ENCODE assay signal across 17 cellular contexts in the genomic region with DNA sequence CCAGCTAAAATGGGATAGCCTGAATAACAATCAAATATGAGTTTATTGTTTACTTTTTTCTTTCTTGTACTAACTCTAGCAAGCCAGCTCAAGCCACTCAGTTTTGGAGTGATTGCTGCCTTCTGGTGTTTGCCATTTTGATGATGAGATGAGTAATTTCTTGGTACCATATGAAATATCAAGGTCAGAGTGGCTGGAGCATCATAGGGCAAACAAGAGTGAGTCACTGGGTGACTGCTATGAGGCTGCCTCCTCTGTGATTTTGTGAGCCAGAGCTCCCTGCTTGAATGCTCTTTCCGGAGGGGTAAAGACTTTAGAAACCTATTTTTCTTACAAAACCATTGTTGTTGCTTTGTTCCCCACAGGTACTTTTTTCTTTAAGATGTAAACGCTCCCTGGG.
DNase-seq lines count a peak whose midpoint lies in the region; ATAC-seq and TF ChIP-seq lines count a peak whose summit lies in the region.
"Had no signal": no experiment of that assay in that cellular context is flagged by ENCODE, and none has a peak within 500 bp of the region (broad histone marks: within the 10 kb centered on the region; RNA-seq: fewer than 3 reads in every experiment).

No MANE protein-coding gene starts in this region.

- DNase-seq in HFF-Myc (ENCODE audit: extremely low read depth, low read depth) (peak; percentile 20), adipocyte (ENCODE audit: low read depth) (peak; percentile 64), fibroblast of the conjunctiva (ENCODE audit: low read depth) (peak; percentile 57), thoracic aorta (ENCODE audit: low spot score) (no peak)
- DNase-seq in activated T-cell treated with anti-CD3 and anti-CD28 coated beads, Interleukin-2, amount 50 U/mL, for 24 hours = no peak
- DNase-seq: GDM1; naive B cell; NCI-H1417; NCI-H446; stimulated activated CD4-positive, alpha-beta T cell treated with anti-CD3 and anti-CD28 coated beads, Interleukin-1b, Interleukin-23, amount 100 ng/mL, for 48 hours; stimulated activated CD8-positive, alpha-beta memory T cell treated with anti-CD3 and anti-CD28 coated beads, Interleukin-4, amount 100 ng/mL, for 48 hours; thyroid gland had no signal

- H3K36me3 ChIP-seq in adipocyte (ENCODE audit: control insufficient read depth, insufficient read depth, low read length, severe bottlenecking) = no peaks in the 10 kb centered on the region
- peaks cover 2% of the 10 kb centered on the region for H3K36me3 ChIP-seq in thoracic aorta
- H3K36me3 ChIP-seq: thyroid gland had no signal

- no peaks in the 10 kb centered on the region for H3K9me3 Mint-ChIP-seq in activated T-cell treated with anti-CD3 and anti-CD28 coated beads, Interleukin-2, amount 50 U/mL, for 24 hours
- H3K9me3 Mint-ChIP-seq: central memory CD8-positive, alpha-beta T cell; naive B cell had no signal

- TF ChIP-seq CTCF in HFF-Myc (IDR thresholded peaks at IDR 0.05; ENCODE audit: low read depth, low read length, missing control alignments) (no peak), thoracic aorta (IDR thresholded peaks at IDR 0.05) (no peak)

- H3K4me1 Mint-ChIP-seq in activated T-cell treated with anti-CD3 and anti-CD28 coated beads, Interleukin-2, amount 50 U/mL, for 24 hours (ENCODE audit: low read depth) = no peaks in the 10 kb centered on the region
- H3K4me1 Mint-ChIP-seq: central memory CD8-positive, alpha-beta T cell; naive B cell had no signal

- no peaks in the 10 kb centered on the region for H3K27me3 Mint-ChIP-seq in activated T-cell treated with anti-CD3 and anti-CD28 coated beads, Interleukin-2, amount 50 U/mL, for 24 hours

- H3K36me3 Mint-ChIP-seq in activated T-cell treated with anti-CD3 and anti-CD28 coated beads, Interleukin-2, amount 50 U/mL, for 24 hours (ENCODE audit: low read depth) = no peaks in the 10 kb centered on the region
- H3K36me3 Mint-ChIP-seq: naive B cell had no signal

- H3K27me3 ChIP-seq in adipocyte (replicated peaks; ENCODE audit: control insufficient read depth, insufficient read depth, low read length) (no peaks in the 10 kb centered on the region), thoracic aorta (replicated peaks; ENCODE audit: insufficient read depth) (no peaks in the 10 kb centered on the region)
- H3K27me3 ChIP-seq: thyroid gland had no signal

- H3K4me1 ChIP-seq in adipocyte (ENCODE audit: control insufficient read depth, insufficient read depth, low read length) = peaks cover 36% of the 10 kb centered on the region
- H3K4me1 ChIP-seq in thoracic aorta (ENCODE audit: control insufficient read depth in 1 of 2, low read depth in 2 of 2) = peaks cover 19 to 68% of the 10 kb centered on the region in 2 donors
- H3K4me1 ChIP-seq: thyroid gland had no signal

- H3K4me3 ChIP-seq in HFF-Myc (replicated peaks; ENCODE audit: low read depth, low read length) (no peak overlapping the region), adipocyte (ENCODE audit: low read length) (no peak overlapping the region), thoracic aorta (no peak overlapping the region)
- H3K4me3 ChIP-seq: K562, thyroid gland had no signal

- H3K9me3 ChIP-seq in adipocyte (ENCODE audit: control insufficient read depth, low read length) = no peaks in the 10 kb centered on the region
- H3K9me3 ChIP-seq in thoracic aorta = no peaks in the 10 kb centered on the region
- H3K9me3 ChIP-seq: thyroid gland had no signal

- no peak overlapping the region for H3K9ac ChIP-seq in adipocyte (ENCODE audit: low read length)

- H3K4me3 Mint-ChIP-seq in activated T-cell treated with anti-CD3 and anti-CD28 coated beads, Interleukin-2, amount 50 U/mL, for 24 hours = no peak overlapping the region
- H3K4me3 Mint-ChIP-seq: central memory CD8-positive, alpha-beta T cell; naive B cell had no signal

- H3K27ac ChIP-seq in thoracic aorta = peak overlapping the region; percentile 31 to 41
- H3K27ac ChIP-seq: thyroid gland had no signal

- no peak for ATAC-seq in thoracic aorta (ENCODE audit: insufficient number of reproducible peaks, low FRiP score, low read depth)
- no peak for ATAC-seq in HG02798 (IDR thresholded peaks at IDR 0.05; ENCODE audit: poor library complexity, unreplicated experiment)
- no peak for ATAC-seq in HG03108 (IDR thresholded peaks at IDR 0.05; ENCODE audit: unreplicated experiment)
- ATAC-seq: K562, left lobe of liver had no signal

- no peak overlapping the region for H3K27ac Mint-ChIP-seq in activated T-cell treated with anti-CD3 and anti-CD28 coated beads, Interleukin-2, amount 50 U/mL, for 24 hours

Comparison
In these comparisons a context has a peak if more than half of its experiments do, and no peak if none do; other contexts are left out.
1. DNase-seq: peak in HFF-Myc (single experiment), adipocyte (single experiment) and fibroblast of the conjunctiva (single experiment); none in thoracic aorta (single experiment) and activated T-cell treated with anti-CD3 and anti-CD28 coated beads, Interleukin-2, amount 50 U/mL, for 24 hours (single experiment).